19 cellular contexts compared by ENCODE assay signal in genomic region chr7:157475601-157476000, GRCh38.
DNase-seq lines count a peak whose midpoint lies in the region; ATAC-seq and TF ChIP-seq lines count a peak whose summit lies in the region.
"Had no signal": no experiment of that assay in that cellular context is flagged by ENCODE, and none has a peak within 500 bp of the region (broad histone marks: within the 10 kb centered on the region; RNA-seq: fewer than 3 reads in every experiment).

No MANE protein-coding gene starts in this region.

- peaks cover 73% of the 10 kb centered on the region for H3K4me1 Mint-ChIP-seq in activated naive CD4-positive, alpha-beta T cell treated with anti-CD3 and anti-CD28 coated beads, Interleukin-2, amount 10 ng/mL, durations not matched to agents 7 days and 5 days

- no peaks in the 10 kb centered on the region for H3K27me3 ChIP-seq in Peyer's patch
- H3K27me3 ChIP-seq in lower lobe of right lung (ENCODE audit: low read depth): no peaks in the 10 kb centered on the region
- H3K27me3 ChIP-seq in spleen (replicated peaks in 1 of 7): no peaks in the 10 kb centered on the region
- H3K27me3 ChIP-seq: BLaER1, MG63 had no signal

- ATAC-seq in lower lobe of right lung: no peak

- WGBS in spleen, 5 donors: 82 to 89% (median 88%) methylated on average over 10 of the region's 10 CpGs

- H3K4me1 ChIP-seq in Peyer's patch (peaks cover 0 to 4% (median 0%) of the 10 kb centered on the region in 4 donors), lower lobe of right lung (no peaks in the 10 kb centered on the region), spleen (peaks cover 0 to 25% (median 1%) of the 10 kb centered on the region in 6 donors)
- H3K4me1 ChIP-seq: Caco-2 had no signal

- DNase-seq in activated naive CD4-positive, alpha-beta T cell treated with anti-CD3 and anti-CD28 coated beads, Interleukin-2, amount 10 ng/mL, durations not matched to agents 7 days and 5 days: no peak
- DNase-seq in activated naive CD4-positive, alpha-beta T cell treated with anti-CD3 and anti-CD28 coated beads, Interleukin-2, amount 50 U/mL, for 16 hours: no peak
- peak in 2 of 3 donors; percentile 19 to 23 for DNase-seq in Peyer's patch
- peak; percentile 13 for DNase-seq in lower lobe of right lung
- peak; percentile 18 for DNase-seq in spleen
- no peak for DNase-seq in stimulated activated CD8-positive, alpha-beta memory T cell treated with anti-CD3 and anti-CD28 coated beads, Interleukin-4, amount 100 ng/mL, for 48 hours
- DNase-seq in coronary artery (ENCODE audit: low spot score): no peak
- DNase-seq: ACHN; CD4-positive, alpha-beta memory T cell; DMS 273 treated with DMSO at 0.1 percent for 48 hours; DMS79 treated with DMSO at 0.1 percent for 48 hours; HFFc6; MG63; NCI-H1417; NCI-H1694 treated with DMSO at 0.1 percent for 48 hours; NCI-H446; NCI-H526 had no signal

- TF ChIP-seq CTCF in Peyer's patch (IDR thresholded peaks at IDR 0.05) (no peak), lower lobe of right lung (IDR thresholded peaks at IDR 0.05) (no peak), spleen (IDR thresholded peaks at IDR 0.05 in 8 of 11, conservative IDR thresholded peaks at IDR 0.05 in 3 of 11) (no peak), coronary artery (IDR thresholded peaks at IDR 0.05) (no peak)

- H3K36me3 ChIP-seq in Peyer's patch (no peaks in the 10 kb centered on the region), lower lobe of right lung (no peaks in the 10 kb centered on the region), spleen (no peaks in the 10 kb centered on the region)
- H3K36me3 ChIP-seq: BLaER1, MG63 had no signal

- H3K9me3 ChIP-seq in Peyer's patch (peaks cover 0 to 14% (median 0%) of the 10 kb centered on the region in 4 donors), lower lobe of right lung (peaks cover 4% of the 10 kb centered on the region), spleen (peaks cover 0 to 32% (median 26%) of the 10 kb centered on the region in 8 donors)

- peaks cover 52% of the 10 kb centered on the region for H3K36me3 Mint-ChIP-seq in activated naive CD4-positive, alpha-beta T cell treated with anti-CD3 and anti-CD28 coated beads, Interleukin-2, amount 10 ng/mL, durations not matched to agents 7 days and 5 days

- H3K4me3 ChIP-seq in Peyer's patch (no peak overlapping the region), lower lobe of right lung (no peak overlapping the region), spleen (no peak overlapping the region), coronary artery (no peak overlapping the region)
- H3K4me3 ChIP-seq: BLaER1, MG63 had no signal

- TF ChIP-seq POLR2A in Peyer's patch (IDR thresholded peaks at IDR 0.05) (no peak), spleen (IDR thresholded peaks at IDR 0.05) (no peak)

- H3K9me3 Mint-ChIP-seq in activated naive CD4-positive, alpha-beta T cell treated with anti-CD3 and anti-CD28 coated beads, Interleukin-2, amount 10 ng/mL, durations not matched to agents 7 days and 5 days: peaks cover 48% of the 10 kb centered on the region

- CTCF ChIA-PET in activated naive CD4-positive, alpha-beta T cell treated with anti-CD3 and anti-CD28 coated beads, Interleukin-2, amount 10 ng/mL, durations not matched to agents 7 days and 5 days (lab: Charles Lee): no interaction called here

- H3K27ac ChIP-seq in Peyer's patch (no peak overlapping the region), lower lobe of right lung (no peak overlapping the region), spleen (no peak overlapping the region), coronary artery (no peak overlapping the region)
- H3K27ac ChIP-seq: BLaER1 had no signal

- intact Hi-C loops in lower lobe of right lung (cut with DNase I) (no loop called here), spleen (cut with DNase I; ENCODE audit: low total_unique reads) (no loop called here)

- no peak overlapping the region for H3K4me3 Mint-ChIP-seq in activated naive CD4-positive, alpha-beta T cell treated with anti-CD3 and anti-CD28 coated beads, Interleukin-2, amount 10 ng/mL, durations not matched to agents 7 days and 5 days
- H3K4me3 Mint-ChIP-seq: HFFc6 had no signal

- H3K27ac Mint-ChIP-seq in activated naive CD4-positive, alpha-beta T cell treated with anti-CD3 and anti-CD28 coated beads, Interleukin-2, amount 10 ng/mL, durations not matched to agents 7 days and 5 days: peak overlapping the region; percentile 58
- H3K27ac Mint-ChIP-seq: HFFc6 had no signal

- H3K27me3 Mint-ChIP-seq in activated naive CD4-positive, alpha-beta T cell treated with anti-CD3 and anti-CD28 coated beads, Interleukin-2, amount 10 ng/mL, durations not matched to agents 7 days and 5 days: peaks cover 9% of the 10 kb centered on the region
- H3K27me3 Mint-ChIP-seq: CD4-positive, alpha-beta memory T cell had no signal

Comparison
In these comparisons a context has a peak if more than half of its experiments do, and no peak if none do; other contexts are left out.
1. DNase-seq: peak in Peyer's patch (2 of 3), lower lobe of right lung (single experiment) and spleen (single experiment); none in activated naive CD4-positive, alpha-beta T cell treated with anti-CD3 and anti-CD28 coated beads, Interleukin-2, amount 10 ng/mL, durations not matched to agents 7 days and 5 days (single experiment), activated naive CD4-positive, alpha-beta T cell treated with anti-CD3 and anti-CD28 coated beads, Interleukin-2, amount 50 U/mL, for 16 hours (single experiment), stimulated activated CD8-positive, alpha-beta memory T cell treated with anti-CD3 and anti-CD28 coated beads, Interleukin-4, amount 100 ng/mL, for 48 hours (single experiment) and coronary artery (single experiment).